In the genomic region with DNA sequence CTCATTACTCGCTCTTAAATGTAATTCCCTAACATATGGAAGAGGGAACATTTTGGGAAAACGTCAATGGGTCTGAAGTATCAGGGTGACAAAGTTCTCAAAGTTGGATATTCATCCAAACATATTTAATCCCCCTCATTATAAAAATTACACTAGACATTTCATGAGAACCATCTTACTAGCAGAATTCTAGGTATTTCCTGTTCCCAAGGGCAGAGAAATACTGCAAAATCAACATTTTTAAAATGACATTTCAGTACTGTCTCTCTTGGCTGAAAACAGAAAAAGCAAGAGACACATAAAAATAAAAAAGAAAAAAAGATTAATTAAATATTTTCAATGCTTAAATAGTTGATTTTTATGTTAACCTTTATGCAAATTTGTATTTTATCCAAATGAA, we compare ENCODE assay signal across 23 cellular contexts.
A peak's percentile ranks its signal among the peaks of the same experiment; 100 is the strongest.
DNase-seq lines count a peak whose midpoint lies in the region; ATAC-seq and TF ChIP-seq lines count a peak whose summit lies in the region.
"Had no signal": no experiment of that assay in that cellular context is flagged by ENCODE, and none has a peak within 500 bp of the region (broad histone marks: within the 10 kb centered on the region; RNA-seq: fewer than 3 reads in every experiment).

No MANE protein-coding gene starts in this region.

- H3K4me3 ChIP-seq in brain microvascular endothelial cell (ENCODE audit: low read depth, low read length) (no peak overlapping the region), esophagus muscularis mucosa (no peak overlapping the region)
- H3K4me3 ChIP-seq: A549; BLaER1 treated with 17β-estradiol and CSF1 and Interleukin-3, amounts not matched to agents 10 nM and 100 nM; GM12878 had no signal

- in situ Hi-C loops in brain microvascular endothelial cell (cut with HindIII; ENCODE audit: low pct_ligation_motif_present, low sequenced_read_pairs): no loop called here

- H3K36me3 ChIP-seq in brain microvascular endothelial cell (replicated peaks) (no peaks in the 10 kb centered on the region), esophagus muscularis mucosa (no peaks in the 10 kb centered on the region)
- H3K36me3 ChIP-seq: BLaER1 treated with 17β-estradiol and CSF1 and Interleukin-3, amounts not matched to agents 10 nM and 100 nM had no signal

- no peaks in the 10 kb centered on the region for H3K27me3 Mint-ChIP-seq in osteocyte (ENCODE audit: unreplicated experiment)
- H3K27me3 Mint-ChIP-seq: B cell had no signal

- no peak for TF ChIP-seq EP300 in esophagus muscularis mucosa (IDR thresholded peaks at IDR 0.05)

- H3K4me1 Mint-ChIP-seq in osteocyte (ENCODE audit: unreplicated experiment): peaks cover 94% of the 10 kb centered on the region
- H3K4me1 Mint-ChIP-seq: B cell had no signal

- H3K27ac Mint-ChIP-seq in osteocyte (ENCODE audit: unreplicated experiment): peak overlapping the region; percentile 92
- H3K27ac Mint-ChIP-seq: B cell; CD4-positive, alpha-beta T cell; CD8-positive, alpha-beta T cell had no signal

- ATAC-seq in GM21381 (IDR thresholded peaks at IDR 0.05; ENCODE audit: unreplicated experiment): no peak
- no peak for ATAC-seq in HG03045 (IDR thresholded peaks at IDR 0.05; ENCODE audit: unreplicated experiment)
- ATAC-seq: A549; CD8-positive, alpha-beta T cell; GM12878 had no signal

- DNase-seq in NCI-H524 (lab: John Stamatoyannopoulos, UW) (peak; percentile 22 to 82), NCI-H524 treated with DMSO at 0.1 percent for 48 hours (lab: John Stamatoyannopoulos, UW) (no peak), EH (ENCODE audit: low read depth) (peak; percentile 65), brain microvascular endothelial cell (no peak), osteocyte (ENCODE audit: extremely low spot score, unreplicated experiment) (no peak), esophagus muscularis mucosa (ENCODE audit: extremely low spot score) (no peak)
- DNase-seq: ACHN; AML-193; Caco-2; Calu3; CD4-positive, alpha-beta T cell; CD8-positive, alpha-beta T cell; DMS79 treated with DMSO at 0.1 percent for 48 hours; EL; GDM1 had no signal

- TF ChIP-seq CTCF in brain microvascular endothelial cell (IDR thresholded peaks at IDR 0.05; ENCODE audit: low read depth, low read length, missing control alignments) (no peak), osteocyte (IDR thresholded peaks at IDR 0.05) (no peak), esophagus muscularis mucosa (IDR thresholded peaks at IDR 0.05) (no peak)

- WGBS in esophagus muscularis mucosa: 86% methylated on average over 2 of the region's 2 CpGs

- H3K27me3 ChIP-seq in brain microvascular endothelial cell (replicated peaks): no peaks in the 10 kb centered on the region
- no peaks in the 10 kb centered on the region for H3K27me3 ChIP-seq in esophagus muscularis mucosa
- H3K27me3 ChIP-seq: BLaER1 treated with 17β-estradiol and CSF1 and Interleukin-3, amounts not matched to agents 10 nM and 100 nM had no signal

- TF ChIP-seq POLR2A in esophagus muscularis mucosa (IDR thresholded peaks at IDR 0.05; ENCODE audit: low read depth): no peak

- H3K9me3 Mint-ChIP-seq in osteocyte (ENCODE audit: unreplicated experiment): peaks cover 15% of the 10 kb centered on the region

- intact Hi-C loops in esophagus muscularis mucosa (cut with DNase I): no loop called here

- peak overlapping the region; percentile 34 for H3K4me3 Mint-ChIP-seq in osteocyte (ENCODE audit: unreplicated experiment)
- H3K4me3 Mint-ChIP-seq: B cell; CD4-positive, alpha-beta T cell; CD8-positive, alpha-beta T cell had no signal

- H3K36me3 Mint-ChIP-seq in osteocyte (ENCODE audit: unreplicated experiment): peaks cover 21% of the 10 kb centered on the region
- H3K36me3 Mint-ChIP-seq: CD8-positive, alpha-beta T cell had no signal

- peak overlapping the region; percentile 23 for H3K27ac ChIP-seq in brain microvascular endothelial cell
- no peak overlapping the region for H3K27ac ChIP-seq in esophagus muscularis mucosa (replicated peaks in 1 of 4)
- H3K27ac ChIP-seq: 22Rv1; A549; BLaER1 treated with 17β-estradiol and CSF1 and Interleukin-3, amounts not matched to agents 10 nM and 100 nM; C4-2B had no signal

- no peaks in the 10 kb centered on the region for H3K4me1 ChIP-seq in esophagus muscularis mucosa
- H3K4me1 ChIP-seq: A549; BLaER1 treated with 17β-estradiol and CSF1 and Interleukin-3, amounts not matched to agents 10 nM and 100 nM; Caco-2 had no signal

- no peaks in the 10 kb centered on the region for H3K9me3 ChIP-seq in esophagus muscularis mucosa
- H3K9me3 ChIP-seq: A549; BLaER1 treated with 17β-estradiol and CSF1 and Interleukin-3, amounts not matched to agents 10 nM and 100 nM; Caco-2 had no signal

Comparison
In these comparisons a context has a peak if more than half of its experiments do, and no peak if none do; other contexts are left out.
1. DNase-seq: peak in NCI-H524 (2 of 2) and EH (single experiment); none in NCI-H524 treated with DMSO at 0.1 percent for 48 hours (single experiment), brain microvascular endothelial cell (single experiment), osteocyte (single experiment) and esophagus muscularis mucosa (single experiment).